13 cellular contexts compared by ENCODE assay signal in the genomic region with DNA sequence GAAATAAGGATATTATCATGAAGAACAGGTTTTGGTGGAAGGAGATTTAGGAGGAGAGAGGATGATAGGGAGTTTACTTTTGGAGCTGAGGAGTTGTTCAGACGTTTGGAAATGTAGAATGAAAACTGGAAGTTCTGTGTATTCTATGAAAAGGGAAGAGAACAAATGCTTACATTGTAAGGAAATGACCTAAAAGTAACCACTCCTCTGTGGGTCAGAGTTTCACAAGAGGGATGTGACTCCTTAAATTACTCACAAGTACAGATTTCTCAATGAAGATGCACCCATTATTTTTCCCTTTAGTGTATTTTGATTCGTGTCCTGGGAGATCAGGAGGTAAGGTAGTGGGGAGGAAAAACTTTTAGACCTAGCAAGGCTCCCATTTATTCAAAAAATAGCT. TPM values are rescaled to one million over a fixed set of nuclear protein-coding genes. Genes with fewer than 3 reads are reported as not detected.
A peak's percentile ranks its signal among the peaks of the same experiment; 100 is the strongest.
DNase-seq lines count a peak whose midpoint lies in the region; ATAC-seq lines count a peak whose summit lies in the region.
"Had no signal": no experiment of that assay in that cellular context is flagged by ENCODE, and none has a peak within 500 bp of the region (broad histone marks: within the 10 kb centered on the region; RNA-seq: fewer than 3 reads in every experiment).

No MANE protein-coding gene starts in this region.

- peak overlapping the region; percentile 78 for H3K27ac Mint-ChIP-seq in activated T-cell treated with anti-CD3 and anti-CD28 coated beads, Interleukin-2, amount 50 U/mL, for 72 hours

- DNase-seq in activated T-cell treated with anti-CD3 and anti-CD28 coated beads, Interleukin-2, amount 50 U/mL, for 72 hours: no peak
- no peak for DNase-seq in activated T-cell treated with anti-CD3 and anti-CD28 coated beads, Interleukin-2, amount 50 U/mL, for 48 hours
- DNase-seq in SIG-M5 treated with dmso at 0.1 percent for 504 hours (lab: John Stamatoyannopoulos, UW; ENCODE audit: unreplicated experiment): peak; percentile 76
- DNase-seq in fibroblast of peridontal ligament (ENCODE audit: extremely low read depth): peak; percentile 60
- DNase-seq in stromal cell of bone marrow (ENCODE audit: low read depth): peak; percentile 40
- no peak for DNase-seq in NCI-H82 treated with DMSO at 0.1 percent for 48 hours (lab: John Stamatoyannopoulos, UW; ENCODE audit: unreplicated experiment)
- no peak for DNase-seq in stimulated activated CD4-positive, alpha-beta T cell treated with anti-CD3 and anti-CD28 coated beads, Interleukin-12 subunit alpha, Interleukin-12 subunit beta, amount 100 ng/mL, for 4 hours
- DNase-seq: activated CD8-positive, alpha-beta memory T cell treated with anti-CD3 and anti-CD28 coated beads, Interleukin-2, amount 50 U/mL, for 48 hours; cortex of kidney; NCI-H187; SJCRH30 had no signal

- peaks cover 69% of the 10 kb centered on the region for H3K4me1 Mint-ChIP-seq in activated T-cell treated with anti-CD3 and anti-CD28 coated beads, Interleukin-2, amount 50 U/mL, for 72 hours (ENCODE audit: low read depth)

- no peaks in the 10 kb centered on the region for H3K9me3 Mint-ChIP-seq in activated T-cell treated with anti-CD3 and anti-CD28 coated beads, Interleukin-2, amount 50 U/mL, for 72 hours

- peak overlapping the region; percentile 35 to 79 for H3K4me3 Mint-ChIP-seq in activated T-cell treated with anti-CD3 and anti-CD28 coated beads, Interleukin-2, amount 50 U/mL, for 72 hours

- H3K27me3 Mint-ChIP-seq in activated T-cell treated with anti-CD3 and anti-CD28 coated beads, Interleukin-2, amount 50 U/mL, for 72 hours (ENCODE audit: low read depth): no peaks in the 10 kb centered on the region

- peaks cover 2 to 5% of the 10 kb centered on the region in 2 donors for H3K36me3 Mint-ChIP-seq in activated T-cell treated with anti-CD3 and anti-CD28 coated beads, Interleukin-2, amount 50 U/mL, for 72 hours (ENCODE audit: insufficient read depth in 2 of 2)

- ATAC-seq in activated T-cell treated with anti-CD3 and anti-CD28 coated beads, Interleukin-2, amount 50 U/mL, for 72 hours (replicated peaks in 1 of 2): no peak
- no peak for ATAC-seq in activated CD4-positive, CD25-positive, alpha-beta regulatory T cell treated with anti-CD3 and anti-CD28 coated beads, Interleukin-2, amount 50 U/mL, for 24 hours

RNA-seq across cellular contexts. Expression of gene RNF13, which starts 4.0 kb away (rescaled TPM):
- total RNA-seq in activated T-cell treated with anti-CD3 and anti-CD28 coated beads, Interleukin-2, amount 50 U/mL, for 72 hours: 10 to 100 TPM; 45.0 to 47.3 TPM

RNA-seq across cellular contexts. Expression of gene ANKUB1, which starts 24.6 kb away (rescaled TPM):
- total RNA-seq in activated T-cell treated with anti-CD3 and anti-CD28 coated beads, Interleukin-2, amount 50 U/mL, for 72 hours: not detected
- total RNA-seq: prostate gland, SJCRH30 had no signal

Comparison
In these comparisons a context has a peak if more than half of its experiments do, and no peak if none do; other contexts are left out.
1. DNase-seq: peak in SIG-M5 treated with dmso at 0.1 percent for 504 hours (single experiment), fibroblast of peridontal ligament (single experiment) and stromal cell of bone marrow (single experiment); none in activated T-cell treated with anti-CD3 and anti-CD28 coated beads, Interleukin-2, amount 50 U/mL, for 72 hours (0 of 2), activated T-cell treated with anti-CD3 and anti-CD28 coated beads, Interleukin-2, amount 50 U/mL, for 48 hours (0 of 2), NCI-H82 treated with DMSO at 0.1 percent for 48 hours (single experiment) and stimulated activated CD4-positive, alpha-beta T cell treated with anti-CD3 and anti-CD28 coated beads, Interleukin-12 subunit alpha, Interleukin-12 subunit beta, amount 100 ng/mL, for 4 hours (single experiment).